1 cellular context compared by ENCODE assay signal in genomic region chr1:86823821-86824500, GRCh38.
TF ChIP-seq lines count a peak whose summit lies in the region.

No MANE protein-coding gene starts in this region.

TF ChIP-seq in HepG2, 621 proteins besides CTCF, POLR2A, EP300 and RAD21 (continued from another document and continues in another):
- TF ChIP-seq RERE (CRISPR knock-in tag; IDR thresholded peaks at IDR 0.05; ENCODE audit: low read depth) (peak; percentile 94), ATF2 (CRISPR knock-in tag; IDR thresholded peaks at IDR 0.05) (no peak), DBP (CRISPR knock-in tag; IDR thresholded peaks at IDR 0.05; ENCODE audit: not compliant biosample characterization) (no peak), TFE3 (CRISPR knock-in tag; IDR thresholded peaks at IDR 0.05) (no peak), FOXK1 (CRISPR knock-in tag; IDR thresholded peaks at IDR 0.05; ENCODE audit: borderline replicate concordance, low read depth) (peak; percentile 63; the same call in 1 of the 2 replicates), IKZF5 (CRISPR knock-in tag; IDR thresholded peaks at IDR 0.05) (no peak), SMAD3 (CRISPR knock-in tag; IDR thresholded peaks at IDR 0.05) (peak; percentile 74; the same call in 1 of the 2 replicates), NR3C1 (CRISPR knock-in tag; IDR thresholded peaks at IDR 0.05) (no peak), ZNF75D (CRISPR knock-in tag; IDR thresholded peaks at IDR 0.05; ENCODE audit: borderline replicate concordance) (no peak), MNT (IDR thresholded peaks at IDR 0.05) (no peak), KDM1A (CRISPR knock-in tag; IDR thresholded peaks at IDR 0.05) (peak; percentile 28; the same call in 1 of the 2 replicates), TGIF2 (CRISPR knock-in tag; IDR thresholded peaks at IDR 0.05) (no peak), CENPT (CRISPR knock-in tag; IDR thresholded peaks at IDR 0.05; ENCODE audit: low read depth) (no peak), TEAD2 (CRISPR knock-in tag; IDR thresholded peaks at IDR 0.05) (no peak), SMYD3 (CRISPR knock-in tag; IDR thresholded peaks at IDR 0.05) (no peak), ZNF282 (IDR thresholded peaks at IDR 0.05; ENCODE audit: partially characterized antibody) (no peak), SALL1 (CRISPR knock-in tag; IDR thresholded peaks at IDR 0.05) (no peak), PHF21A (CRISPR knock-in tag; IDR thresholded peaks at IDR 0.05) (peak; percentile 40), ZBED4 (CRISPR knock-in tag; IDR thresholded peaks at IDR 0.05; ENCODE audit: borderline replicate concordance) (0 out of 2 replicates have a peak, but pooled peaks have one; percentile 30), RARA (CRISPR knock-in tag; IDR thresholded peaks at IDR 0.05) (peak; percentile 73), ZFP91 (CRISPR knock-in tag; IDR thresholded peaks at IDR 0.05; ENCODE audit: borderline replicate concordance) (no peak), STAG1 (CRISPR knock-in tag; IDR thresholded peaks at IDR 0.05) (no peak), HMGA1 (CRISPR knock-in tag; conservative IDR thresholded peaks at IDR 0.05) (no peak), MBD4 (IDR thresholded peaks at IDR 0.05; ENCODE audit: borderline replicate concordance, low read length) (peak; percentile 65; the same call in 1 of the 2 replicates), AHR (CRISPR knock-in tag; IDR thresholded peaks at IDR 0.05) (no peak), MTA3 (CRISPR knock-in tag; IDR thresholded peaks at IDR 0.05) (no peak), ZNF296 (CRISPR knock-in tag; conservative IDR thresholded peaks at IDR 0.05) (no peak), SKIL (CRISPR knock-in tag; IDR thresholded peaks at IDR 0.05; ENCODE audit: borderline replicate concordance) (peak; percentile 75; the same call in 1 of the 2 replicates), LCORL (IDR thresholded peaks at IDR 0.05) (peak; percentile 77), LCORL (CRISPR knock-in tag; IDR thresholded peaks at IDR 0.05) (peak; percentile 97), HOMEZ (CRISPR knock-in tag; IDR thresholded peaks at IDR 0.05; ENCODE audit: low read depth) (peak; percentile 74; the same call in 1 of the 2 replicates), RBM39 (IDR thresholded peaks at IDR 0.05; ENCODE audit: low read depth, low read length, poor library complexity, severe bottlenecking) (no peak), MXD3 (CRISPR knock-in tag; IDR thresholded peaks at IDR 0.05) (no peak), XRCC5 (optimal IDR thresholded peaks at IDR 0.05; ENCODE audit: low read length) (no peak), PLRG1 (conservative IDR thresholded peaks at IDR 0.05) (no peak), FOXP1 (IDR thresholded peaks at IDR 0.05) (no peak), FOXP1 (CRISPR knock-in tag; IDR thresholded peaks at IDR 0.05) (peak; percentile 77; the same call in 1 of the 2 replicates), MXI1 (IDR thresholded peaks at IDR 0.05; ENCODE audit: borderline replicate concordance, low read depth, low read length) (no peak)
